In the genomic region with DNA sequence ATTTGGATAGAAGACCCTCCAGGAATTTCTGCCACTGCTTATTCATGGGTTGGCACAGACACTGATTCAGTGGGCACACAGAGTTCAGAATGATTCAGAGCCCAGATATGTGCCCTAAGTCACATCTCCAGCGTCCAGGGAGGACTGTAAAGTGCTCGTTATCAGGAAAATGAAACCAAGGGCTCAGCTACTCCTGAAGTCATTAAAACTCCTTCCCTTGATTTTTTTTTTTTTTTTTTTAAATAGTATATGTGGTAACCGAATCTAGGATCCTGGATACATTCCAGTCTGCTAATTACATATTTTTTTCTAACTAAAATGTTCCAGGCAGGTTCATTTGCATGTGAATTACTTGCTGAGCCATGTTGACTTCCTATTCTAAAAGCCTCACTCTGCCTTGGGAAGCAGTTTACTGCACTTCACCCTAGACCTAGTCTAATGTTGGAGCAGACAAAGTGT, we compare ENCODE assay signal across 10 cellular contexts. TPM values are rescaled to one million over a fixed set of nuclear protein-coding genes. Genes with fewer than 3 reads are reported as not detected.
DNase-seq lines count a peak whose midpoint lies in the region; ATAC-seq and TF ChIP-seq lines count a peak whose summit lies in the region.
"Had no signal": no experiment of that assay in that cellular context is flagged by ENCODE, and none has a peak within 500 bp of the region (broad histone marks: within the 10 kb centered on the region; RNA-seq: fewer than 3 reads in every experiment).

No MANE protein-coding gene starts in this region.

- H3K9me3 Mint-ChIP-seq in chondrocyte (ENCODE audit: low read depth) (no peaks in the 10 kb centered on the region), T-cell (no peaks in the 10 kb centered on the region)

- CTCF ChIA-PET in T-cell (lab: Charles Lee), result interaction anchor here in 1 of 2 donors (0.6 kb wide), 1 partner anchor 26 kb away, joined by 5 read pairs; no protein-coding TSS in a partner anchor

- H3K36me3 Mint-ChIP-seq in chondrocyte (ENCODE audit: low read depth) (no peaks in the 10 kb centered on the region), T-cell (no peaks in the 10 kb centered on the region)

- 40 to 41% methylated on average over 3 of the region's 3 CpGs for WGBS in upper lobe of left lung, 2 donors

- peaks cover 74% of the 10 kb centered on the region for H3K4me1 Mint-ChIP-seq in chondrocyte (ENCODE audit: low read depth)
- no peaks in the 10 kb centered on the region for H3K4me1 Mint-ChIP-seq in T-cell

- no peak for TF ChIP-seq POLR2A in upper lobe of left lung (IDR thresholded peaks at IDR 0.05)

- POLR2A ChIA-PET in T-cell (lab: Charles Lee), result interaction anchor here in 1 of 2 donors (0.7 kb wide), 1 partner anchor 25 kb away, joined by 4 read pairs; no protein-coding TSS in a partner anchor

- TF ChIP-seq CTCF in chondrocyte (IDR thresholded peaks at IDR 0.05), result no peak
- no peak for TF ChIP-seq CTCF in mucosa of descending colon (IDR thresholded peaks at IDR 0.05)
- TF ChIP-seq CTCF in upper lobe of left lung (IDR thresholded peaks at IDR 0.05), result no peak

- H3K4me3 ChIP-seq in mucosa of descending colon, result no peak overlapping the region
- H3K4me3 ChIP-seq in upper lobe of left lung, result no peak overlapping the region

- H3K27me3 ChIP-seq in upper lobe of left lung, result no peaks in the 10 kb centered on the region

- H3K27me3 Mint-ChIP-seq in chondrocyte (ENCODE audit: low read depth), result no peaks in the 10 kb centered on the region
- H3K27me3 Mint-ChIP-seq in T-cell, result peaks cover 11 to 15% of the 10 kb centered on the region in 2 donors

- intact Hi-C loops in mucosa of descending colon (cut with DNase I, micrococcal nuclease), result no loop called here

- peak; percentile 95 for ATAC-seq in mucosa of descending colon
- no peak for ATAC-seq in GM18867 (IDR thresholded peaks at IDR 0.05; ENCODE audit: unreplicated experiment)
- ATAC-seq in upper lobe of left lung (ENCODE audit: low FRiP score in 2 of 2), result no peak
- no peak for ATAC-seq in T-cell (replicated peaks in 1 of 4)
- ATAC-seq: sciatic nerve had no signal

- H3K9me3 ChIP-seq in mucosa of descending colon (no peaks in the 10 kb centered on the region), upper lobe of left lung (no peaks in the 10 kb centered on the region)

- H3K36me3 ChIP-seq in mucosa of descending colon (ENCODE audit: low read depth) (no peaks in the 10 kb centered on the region), upper lobe of left lung (no peaks in the 10 kb centered on the region)

- no peak for TF ChIP-seq EP300 in upper lobe of left lung (IDR thresholded peaks at IDR 0.05)

- H3K27ac Mint-ChIP-seq in chondrocyte (ENCODE audit: unreplicated experiment) (peak overlapping the region; percentile 87), T-cell (no peak overlapping the region)

- DNase-seq in DMS79 (lab: John Stamatoyannopoulos, UW) (peak; percentile 23), LoVo (ENCODE audit: low spot score) (peak; percentile 94), chondrocyte (ENCODE audit: low spot score) (no peak), mucosa of descending colon (peak in 1 of 3 donors; percentile 15), T-helper 2 cell (no peak), upper lobe of left lung (no peak), T-cell (no peak)
- DNase-seq: KBM-7 had no signal

- H3K27ac ChIP-seq in upper lobe of left lung, result peak overlapping the region in 1 of 4 donors; percentile 41

- H3K4me1 ChIP-seq in mucosa of descending colon (ENCODE audit: low read depth) (peaks cover 3% of the 10 kb centered on the region), upper lobe of left lung (peaks cover 0 to 35% (median 4%) of the 10 kb centered on the region in 4 donors)

- H3K4me3 Mint-ChIP-seq in chondrocyte (ENCODE audit: unreplicated experiment) (peak overlapping the region; percentile 57), T-cell (no peak overlapping the region)

RNA-seq across cellular contexts. Expression of a gene that starts 34.7 kb away (rescaled TPM):
- total RNA-seq in chondrocyte (22.0 to 25.1 TPM (median 23.6 TPM) in 3 replicates), mucosa of descending colon (10 to 100 TPM; 15.6 to 35.1 (median 31.0) TPM), upper lobe of left lung (100 to 1,000 TPM in 1 of 6 donors, 10 to 100 TPM in 5; 32.4 to 114 (median 82.2) TPM), T-cell (under 1 TPM in 3 of 5 donors, not detected in 2; 0.44 to 0.59 (median 0.53) TPM)

Comparison
In these comparisons a context has a peak if more than half of its experiments do, and no peak if none do; other contexts are left out.
1. DNase-seq: peak in DMS79 (single experiment) and LoVo (single experiment); none in chondrocyte (single experiment), T-helper 2 cell (0 of 5), upper lobe of left lung (0 of 2) and T-cell (0 of 34).
2. RNA of a gene that starts 34.7 kb away (total RNA-seq): 32.4 to 114 TPM in upper lobe of left lung, 15.6 to 35.1 TPM in mucosa of descending colon and 22.0 to 25.1 TPM in chondrocyte; 0.44 to 0.59 TPM in T-cell; every median in the first group is over 10 times any median in the second.